Comparison of ENCODE assay signal across 22 cellular contexts in genomic region chr12:2854669-2855453, GRCh38. TPM values are rescaled to one million over a fixed set of nuclear protein-coding genes. Genes with fewer than 3 reads are reported as not detected.
"Had no signal": no experiment of that assay in that cellular context is flagged by ENCODE, and none has a peak within 500 bp of the region (broad histone marks: within the 10 kb centered on the region; RNA-seq: fewer than 3 reads in every experiment).

No MANE protein-coding gene starts in this region.

- H3K36me3 ChIP-seq: gastrocnemius medialis, thyroid gland had no signal

- DNase-seq: activated CD4-positive, alpha-beta T cell treated with anti-CD3 and anti-CD28 coated beads, Interleukin-2, amount 10 ng/mL, durations not matched to agents 7 days and 5 days; activated CD8-positive, alpha-beta T cell treated with anti-CD3 and anti-CD28 coated beads, Interleukin-2, amount 10 ng/mL, durations not matched to agents 7 days and 5 days; activated naive CD4-positive, alpha-beta T cell treated with Interleukin-2 at 50 U/mL for 16 hours; activated naive CD8-positive, alpha-beta T cell treated with anti-CD3 and anti-CD28 coated beads, Interleukin-2, amount 10 ng/mL, durations not matched to agents 7 days and 5 days; activated T-cell treated with anti-CD3 and anti-CD28 coated beads, Interleukin-2, amount 50 U/mL, for 24 hours; caudate nucleus; gastrocnemius medialis; head of caudate nucleus; left lung; mammary epithelial cell; naive B cell; stimulated activated CD4-positive, alpha-beta T cell treated with anti-CD3 and anti-CD28 coated beads, Interleukin-4, amount 100 ng/mL, for 4 hours; thyroid gland had no signal

- H3K4me1 Mint-ChIP-seq: stimulated activated memory B cell treated with anti-CD40 and anti-IgM and Interleukin-4, amounts not matched to agents 10 μg/mL and 1 μg/mL and 100 μg/mL, for 72 hours had no signal

- H3K4me1 ChIP-seq: left lung had no signal

- H3K36me3 Mint-ChIP-seq: naive B cell had no signal

- H3K27me3 Mint-ChIP-seq: activated CD4-positive, alpha-beta T cell treated with anti-CD3 and anti-CD28 coated beads, Interleukin-2, amount 10 ng/mL, durations not matched to agents 7 days and 5 days; activated naive CD8-positive, alpha-beta T cell treated with anti-CD3 and anti-CD28 coated beads, Interleukin-2, amount 10 ng/mL, durations not matched to agents 7 days and 5 days; activated T-cell treated with anti-CD3 and anti-CD28 coated beads, Interleukin-2, amount 50 U/mL, for 24 hours; brain; naive B cell; stimulated activated memory B cell treated with anti-CD40 and anti-IgM and Interleukin-4, amounts not matched to agents 10 μg/mL and 1 μg/mL and 100 μg/mL, for 72 hours had no signal

- H3K9me3 Mint-ChIP-seq: activated CD4-positive, alpha-beta T cell treated with anti-CD3 and anti-CD28 coated beads, Interleukin-2, amount 10 ng/mL, durations not matched to agents 7 days and 5 days; activated naive CD8-positive, alpha-beta T cell treated with anti-CD3 and anti-CD28 coated beads, Interleukin-2, amount 10 ng/mL, durations not matched to agents 7 days and 5 days; activated T-cell treated with anti-CD3 and anti-CD28 coated beads, Interleukin-2, amount 50 U/mL, for 24 hours; activated T-helper 2 cell treated with anti-CD3 and anti-CD28 coated beads, Interferon-gamma antibody, Interleukin-2, Interleukin-4, amounts not matched to agents 10 μg/mL and 5 μg/mL and 100 μg/mL, durations not matched to agents 14 hours and 24 hours and 36 hours; brain; naive B cell; neural progenitor cell; stimulated activated memory B cell treated with anti-CD40 and anti-IgM and Interleukin-4, amounts not matched to agents 10 μg/mL and 1 μg/mL and 100 μg/mL, for 72 hours had no signal

- H3K27me3 ChIP-seq: gastrocnemius medialis, left lung, thyroid gland had no signal

- H3K9me3 ChIP-seq: gastrocnemius medialis, left lung, thyroid gland had no signal

- H3K27ac ChIP-seq: gastrocnemius medialis, left lung, neural progenitor cell, thyroid gland had no signal

- H3K4me3 Mint-ChIP-seq: activated CD4-positive, alpha-beta T cell treated with anti-CD3 and anti-CD28 coated beads, Interleukin-2, amount 10 ng/mL, durations not matched to agents 7 days and 5 days; activated CD8-positive, alpha-beta T cell treated with anti-CD3 and anti-CD28 coated beads, Interleukin-2, amount 10 ng/mL, durations not matched to agents 7 days and 5 days; activated naive CD8-positive, alpha-beta T cell treated with anti-CD3 and anti-CD28 coated beads, Interleukin-2, amount 10 ng/mL, durations not matched to agents 7 days and 5 days; activated T-cell treated with anti-CD3 and anti-CD28 coated beads, Interleukin-2, amount 50 U/mL, for 24 hours; brain; naive B cell; neural progenitor cell; stimulated activated memory B cell treated with anti-CD40 and anti-IgM and Interleukin-4, amounts not matched to agents 10 μg/mL and 1 μg/mL and 100 μg/mL, for 72 hours had no signal

- H3K27ac Mint-ChIP-seq: activated CD4-positive, alpha-beta T cell treated with anti-CD3 and anti-CD28 coated beads, Interleukin-2, amount 10 ng/mL, durations not matched to agents 7 days and 5 days; activated CD8-positive, alpha-beta T cell treated with anti-CD3 and anti-CD28 coated beads, Interleukin-2, amount 10 ng/mL, durations not matched to agents 7 days and 5 days; activated naive CD8-positive, alpha-beta T cell treated with anti-CD3 and anti-CD28 coated beads, Interleukin-2, amount 10 ng/mL, durations not matched to agents 7 days and 5 days; activated T-cell treated with anti-CD3 and anti-CD28 coated beads, Interleukin-2, amount 50 U/mL, for 24 hours; activated T-helper 2 cell treated with anti-CD3 and anti-CD28 coated beads, Interferon-gamma antibody, Interleukin-2, Interleukin-4, amounts not matched to agents 10 μg/mL and 5 μg/mL and 100 μg/mL, durations not matched to agents 14 hours and 24 hours and 36 hours; neural progenitor cell; stimulated activated memory B cell treated with anti-CD40 and anti-IgM and Interleukin-4, amounts not matched to agents 10 μg/mL and 1 μg/mL and 100 μg/mL, for 72 hours had no signal

- H3K9ac ChIP-seq: neural progenitor cell had no signal

- ATAC-seq: activated CD8-positive, alpha-beta T cell treated with anti-CD3 and anti-CD28 coated beads, Interleukin-2, amount 10 ng/mL, durations not matched to agents 7 days and 5 days; gastrocnemius medialis; left lung; sciatic nerve; stimulated activated memory B cell treated with anti-CD40 and anti-IgM and Interleukin-4, amounts not matched to agents 10 μg/mL and 1 μg/mL and 100 μg/mL, for 72 hours had no signal

- H3K4me3 ChIP-seq: gastrocnemius medialis, left lung, neural progenitor cell, thyroid gland had no signal

RNA-seq across cellular contexts. Expression of gene TEX52, which starts 2.0 kb away (rescaled TPM):
- total RNA-seq: activated T-helper 2 cell treated with anti-CD3 and anti-CD28 coated beads, Interferon-gamma antibody, Interleukin-2, Interleukin-4, amounts not matched to agents 10 μg/mL and 5 μg/mL and 100 μg/mL, durations not matched to agents 14 hours and 24 hours and 36 hours; left lung; mammary epithelial cell; osteocyte; sciatic nerve; T-helper 1 cell treated with Interleukin-12 subunit alpha and Interleukin-12 subunit beta and Interleukin-4 antibody, amounts not matched to agents 30 ng/mL and 1 ng/mL, for 36 hours; thyroid gland had no signal
- polyA plus RNA-seq: esophagus, keratinocyte, mammary epithelial cell had no signal

RNA-seq across cellular contexts. Expression of gene NRIP2, which starts 20.0 kb away (rescaled TPM):
- total RNA-seq: activated CD4-positive, alpha-beta T cell treated with anti-CD3 and anti-CD28 coated beads, Interleukin-2, amount 10 ng/mL, durations not matched to agents 7 days and 5 days; activated CD8-positive, alpha-beta T cell treated with anti-CD3 and anti-CD28 coated beads, Interleukin-2, amount 10 ng/mL, durations not matched to agents 7 days and 5 days; activated naive CD8-positive, alpha-beta T cell treated with anti-CD3 and anti-CD28 coated beads, Interleukin-2, amount 10 ng/mL, durations not matched to agents 7 days and 5 days; activated T-helper 2 cell treated with anti-CD3 and anti-CD28 coated beads, Interferon-gamma antibody, Interleukin-2, Interleukin-4, amounts not matched to agents 10 μg/mL and 5 μg/mL and 100 μg/mL, durations not matched to agents 14 hours and 24 hours and 36 hours; mammary epithelial cell; osteocyte; T-helper 1 cell treated with Interleukin-12 subunit alpha and Interleukin-12 subunit beta and Interleukin-4 antibody, amounts not matched to agents 30 ng/mL and 1 ng/mL, for 36 hours had no signal
- polyA plus RNA-seq: keratinocyte, mammary epithelial cell had no signal
